1 cellular context compared by ENCODE assay signal in genomic region chr3:66133050-66133757, GRCh38.
TF ChIP-seq lines count a peak whose summit lies in the region.

No MANE protein-coding gene starts in this region.

TF ChIP-seq in HepG2, 621 proteins besides CTCF, POLR2A, EP300 and RAD21:
- TF ChIP-seq PRDM4 (CRISPR knock-in tag; IDR thresholded peaks at IDR 0.05; ENCODE audit: borderline replicate concordance) (no peak), KDM3A (CRISPR knock-in tag; IDR thresholded peaks at IDR 0.05; ENCODE audit: low read depth) (no peak), ZFY (CRISPR knock-in tag; IDR thresholded peaks at IDR 0.05) (no peak), YEATS2 (CRISPR knock-in tag; IDR thresholded peaks at IDR 0.05; ENCODE audit: borderline replicate concordance) (no peak)
